20 cellular contexts compared by ENCODE assay signal in genomic region chr9:18059447-18059846, GRCh38.
DNase-seq lines count a peak whose midpoint lies in the region; ATAC-seq, FAIRE-seq and TF ChIP-seq lines count a peak whose summit lies in the region.
"Had no signal": no experiment of that assay in that cellular context is flagged by ENCODE, and none has a peak within 500 bp of the region (broad histone marks: within the 10 kb centered on the region; RNA-seq: fewer than 3 reads in every experiment).

No MANE protein-coding gene starts in this region.

- intact Hi-C loops in left lung (cut with DNase I), result no loop called here
- intact Hi-C loops in transverse colon (cut with DNase I; ENCODE audit: low total_unique reads), result no loop called here

- no peak overlapping the region for H3K4me3 ChIP-seq in Loucy (ENCODE audit: low read length, poor library complexity, severe bottlenecking)
- H3K4me3 ChIP-seq in left lung, result no peak overlapping the region
- no peak overlapping the region for H3K4me3 ChIP-seq in transverse colon
- H3K4me3 ChIP-seq: HAP-1 had no signal

- DNase-seq in left lung (no peak), transverse colon (no peak)
- DNase-seq in activated T-cell treated with anti-CD3 and anti-CD28 coated beads, Interleukin-2, amount 50 U/mL, for 72 hours, result no peak
- DNase-seq: ACHN; BE2C; C1 segment of cervical spinal cord; CD4-positive, CD25-positive, alpha-beta regulatory T cell; CD8-positive, alpha-beta memory T cell; COR-L47 had no signal

- no peaks in the 10 kb centered on the region for H3K4me1 Mint-ChIP-seq in activated T-cell treated with anti-CD3 and anti-CD28 coated beads, Interleukin-2, amount 50 U/mL, for 72 hours (ENCODE audit: low read depth)
- H3K4me1 Mint-ChIP-seq: CD4-positive, CD25-positive, alpha-beta regulatory T cell; CD8-positive, alpha-beta memory T cell had no signal

- no peaks in the 10 kb centered on the region for H3K9me2 ChIP-seq in Loucy (replicated peaks; ENCODE audit: low read depth, low read length)

- in situ Hi-C loops in transverse colon (cut with MboI; ENCODE audit: low pct_ligation_motif_present in 1 of 4, low pct_unique_long_range_greater_than_20kb in 1 of 4, low sequenced_read_pairs in 3 of 4), result no loop called here

- FAIRE-seq in colon (lab: Jason Lieb, UNC), result peak; percentile 70
- FAIRE-seq: A204.1, D721Med, G401.6, GM12891, H1 had no signal

- TF ChIP-seq CTCF in Loucy (conservative IDR thresholded peaks at IDR 0.05; ENCODE audit: low read length) (no peak), left lung (IDR thresholded peaks at IDR 0.05) (no peak), transverse colon (IDR thresholded peaks at IDR 0.05) (no peak)

- H3K36me3 ChIP-seq in Loucy (ENCODE audit: insufficient read depth, low read length) (no peaks in the 10 kb centered on the region), left lung (no peaks in the 10 kb centered on the region), transverse colon (no peaks in the 10 kb centered on the region)
- H3K36me3 ChIP-seq: BE2C, HAP-1 had no signal

- H2AFZ ChIP-seq in Loucy (ENCODE audit: low read length), result no peak overlapping the region

- no peaks in the 10 kb centered on the region for H3K27me3 Mint-ChIP-seq in activated T-cell treated with anti-CD3 and anti-CD28 coated beads, Interleukin-2, amount 50 U/mL, for 72 hours (ENCODE audit: low read depth)
- H3K27me3 Mint-ChIP-seq: CD4-positive, CD25-positive, alpha-beta regulatory T cell; CD8-positive, alpha-beta memory T cell had no signal

- H3K27ac ChIP-seq in left lung (no peak overlapping the region), transverse colon (peak overlapping the region; percentile 51 to 70 (median 62))

- no peaks in the 10 kb centered on the region for H4K20me1 ChIP-seq in Loucy (ENCODE audit: insufficient read depth, low read length, poor library complexity, severe bottlenecking)

- H3K27ac Mint-ChIP-seq in activated T-cell treated with anti-CD3 and anti-CD28 coated beads, Interleukin-2, amount 50 U/mL, for 72 hours, result no peak overlapping the region
- H3K27ac Mint-ChIP-seq: CD8-positive, alpha-beta memory T cell had no signal

- H3K27me3 ChIP-seq in Loucy (ENCODE audit: insufficient read depth, low read length, poor library complexity, severe bottlenecking) (no peaks in the 10 kb centered on the region), left lung (no peaks in the 10 kb centered on the region), transverse colon (no peaks in the 10 kb centered on the region)
- H3K27me3 ChIP-seq: BE2C had no signal

- H3K9me3 ChIP-seq in Loucy (ENCODE audit: insufficient read depth, low read depth, low read length) (no peaks in the 10 kb centered on the region), left lung (no peaks in the 10 kb centered on the region), transverse colon (no peaks in the 10 kb centered on the region)
- H3K9me3 ChIP-seq: BE2C, HAP-1 had no signal

- H3K4me1 ChIP-seq in Loucy (ENCODE audit: insufficient read depth, low read length, poor library complexity, severe bottlenecking), result peaks cover 61% of the 10 kb centered on the region
- no peaks in the 10 kb centered on the region for H3K4me1 ChIP-seq in left lung
- peaks cover 4 to 78% (median 30%) of the 10 kb centered on the region in 4 donors for H3K4me1 ChIP-seq in transverse colon
- H3K4me1 ChIP-seq: BE2C had no signal

- no peak for TF ChIP-seq EP300 in transverse colon (IDR thresholded peaks at IDR 0.05; ENCODE audit: low read depth)

- peak overlapping the region; percentile 62 for H3K4me2 ChIP-seq in Loucy (ENCODE audit: low read depth, low read length, poor library complexity, severe bottlenecking)

- no peaks in the 10 kb centered on the region for H3K79me2 ChIP-seq in Loucy (ENCODE audit: insufficient read depth, low read length)

- peaks cover 6% of the 10 kb centered on the region; the same call in 1 of the 2 replicates for H3F3A ChIP-seq in Loucy (ENCODE audit: low read depth)

- 47 to 48% methylated on average over 1 of the region's 1 CpG for WGBS in transverse colon (ENCODE audit: low coverage in 1 of 2), 2 donors

- H3K36me3 Mint-ChIP-seq in activated T-cell treated with anti-CD3 and anti-CD28 coated beads, Interleukin-2, amount 50 U/mL, for 72 hours (ENCODE audit: insufficient read depth in 2 of 2), result no peaks in the 10 kb centered on the region
- H3K36me3 Mint-ChIP-seq: CD4-positive, CD25-positive, alpha-beta regulatory T cell; CD8-positive, alpha-beta memory T cell had no signal

- H3K4me3 Mint-ChIP-seq in activated T-cell treated with anti-CD3 and anti-CD28 coated beads, Interleukin-2, amount 50 U/mL, for 72 hours, result no peak overlapping the region
- H3K4me3 Mint-ChIP-seq: CD4-positive, CD25-positive, alpha-beta regulatory T cell; CD8-positive, alpha-beta memory T cell had no signal

- peak; percentile 72 for ATAC-seq in left lung
- ATAC-seq in GM21576 (IDR thresholded peaks at IDR 0.05; ENCODE audit: unreplicated experiment), result no peak
- no peak for ATAC-seq in GM19023 (IDR thresholded peaks at IDR 0.05; ENCODE audit: unreplicated experiment)
- no peak for ATAC-seq in activated T-cell treated with anti-CD3 and anti-CD28 coated beads, Interleukin-2, amount 50 U/mL, for 72 hours (replicated peaks in 1 of 2)
- ATAC-seq in GM18520 (IDR thresholded peaks at IDR 0.05; ENCODE audit: unreplicated experiment), result no peak

- peaks cover 0 to 5% of the 10 kb centered on the region in 2 donors for H3K9me3 Mint-ChIP-seq in activated T-cell treated with anti-CD3 and anti-CD28 coated beads, Interleukin-2, amount 50 U/mL, for 72 hours

- no peak overlapping the region for H3K9ac ChIP-seq in Loucy (ENCODE audit: low read depth, low read length, poor library complexity, severe bottlenecking)

- no peak for TF ChIP-seq POLR2A in transverse colon (IDR thresholded peaks at IDR 0.05)

Comparison
In these comparisons a context has a peak if more than half of its experiments do, and no peak if none do; other contexts are left out.
1. H3K27ac ChIP-seq: peak in transverse colon (4 of 4); none in left lung (0 of 2).